Comparison of ENCODE assay signal across 25 cellular contexts in the genomic region with DNA sequence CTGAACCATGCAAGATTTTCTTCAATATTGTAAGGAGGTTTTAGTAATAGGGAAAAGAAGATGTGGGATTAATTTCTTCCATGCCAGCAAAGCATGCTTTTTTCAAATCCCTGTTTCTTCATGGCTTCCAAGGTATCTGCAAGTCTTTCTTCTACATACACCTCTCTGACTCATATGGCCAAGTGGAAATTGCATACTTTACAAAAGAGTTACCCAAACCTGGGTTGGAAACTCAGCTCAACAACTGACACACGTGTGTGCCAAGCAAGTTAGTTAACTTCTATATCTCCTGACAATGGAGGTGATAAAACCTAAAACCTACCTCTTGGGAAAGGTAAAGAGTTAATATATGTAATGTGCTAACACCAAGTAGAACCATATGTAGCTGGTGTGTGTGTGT. TPM values are rescaled to one million over a fixed set of nuclear protein-coding genes. Genes with fewer than 3 reads are reported as not detected.
"Had no signal": no experiment of that assay in that cellular context is flagged by ENCODE, and none has a peak within 500 bp of the region (broad histone marks: within the 10 kb centered on the region; RNA-seq: fewer than 3 reads in every experiment).

No MANE protein-coding gene starts in this region.

- H3K36me3 Mint-ChIP-seq: mesothelial cell of epicardium; naive B cell; naive thymus-derived CD8-positive, alpha-beta T cell had no signal

- DNase-seq: colonic mucosa; cortex of kidney; effector CD8-positive, alpha-beta T cell; effector memory CD8-positive, alpha-beta T cell; endodermal cell; esophagus squamous epithelium; foreskin fibroblast; foreskin melanocyte; gastrocnemius medialis; glutamatergic neuron; head of caudate nucleus; heart right ventricle; hippocampal formation; left cardiac atrium; left lung; left ventricle myocardium superior; lower lobe of right lung; mesenchymal stem cell; mucosa of descending colon; naive B cell; naive thymus-derived CD8-positive, alpha-beta T cell had no signal

- H3K4me3 Mint-ChIP-seq: dendritic cell treated with granulocyte-macrophage colony-stimulating factor and Interleukin-4, amounts not matched to agents 40 ng/mL and 50 ng/mL, for 4 days; effector memory CD8-positive, alpha-beta T cell; endodermal cell; mesothelial cell of epicardium; naive B cell; naive thymus-derived CD8-positive, alpha-beta T cell had no signal

- H3K27me3 Mint-ChIP-seq: dendritic cell treated with granulocyte-macrophage colony-stimulating factor and Interleukin-4, amounts not matched to agents 40 ng/mL and 50 ng/mL, for 4 days had no signal

- FAIRE-seq: endometrium, islet of Langerhans had no signal

- H3K9me3 Mint-ChIP-seq: dendritic cell treated with granulocyte-macrophage colony-stimulating factor and Interleukin-4, amounts not matched to agents 40 ng/mL and 50 ng/mL, for 4 days; effector memory CD8-positive, alpha-beta T cell; endodermal cell; naive B cell; naive thymus-derived CD8-positive, alpha-beta T cell had no signal

- H3K4me1 Mint-ChIP-seq: naive B cell; naive thymus-derived CD8-positive, alpha-beta T cell had no signal

- H3K4me3 ChIP-seq: colonic mucosa, esophagus squamous epithelium, gastrocnemius medialis, heart right ventricle, left lung, lower lobe of right lung, mucosa of descending colon had no signal

- ATAC-seq: effector memory CD8-positive, alpha-beta T cell; gastrocnemius medialis; heart right ventricle; left cardiac atrium; left lung; left ventricle myocardium superior; lower lobe of right lung; mucosa of descending colon; naive thymus-derived CD8-positive, alpha-beta T cell had no signal

- H3K27ac Mint-ChIP-seq: dendritic cell treated with granulocyte-macrophage colony-stimulating factor and Interleukin-4, amounts not matched to agents 40 ng/mL and 50 ng/mL, for 4 days; effector memory CD8-positive, alpha-beta T cell; endodermal cell; mesothelial cell of epicardium; naive B cell; naive thymus-derived CD8-positive, alpha-beta T cell had no signal

RNA-seq across cellular contexts. Expression of a gene that starts 28.5 kb away (rescaled TPM):
- total RNA-seq: naive thymus-derived CD8-positive, alpha-beta T cell had no signal
